9 cellular contexts compared by ENCODE assay signal in the genomic region with DNA sequence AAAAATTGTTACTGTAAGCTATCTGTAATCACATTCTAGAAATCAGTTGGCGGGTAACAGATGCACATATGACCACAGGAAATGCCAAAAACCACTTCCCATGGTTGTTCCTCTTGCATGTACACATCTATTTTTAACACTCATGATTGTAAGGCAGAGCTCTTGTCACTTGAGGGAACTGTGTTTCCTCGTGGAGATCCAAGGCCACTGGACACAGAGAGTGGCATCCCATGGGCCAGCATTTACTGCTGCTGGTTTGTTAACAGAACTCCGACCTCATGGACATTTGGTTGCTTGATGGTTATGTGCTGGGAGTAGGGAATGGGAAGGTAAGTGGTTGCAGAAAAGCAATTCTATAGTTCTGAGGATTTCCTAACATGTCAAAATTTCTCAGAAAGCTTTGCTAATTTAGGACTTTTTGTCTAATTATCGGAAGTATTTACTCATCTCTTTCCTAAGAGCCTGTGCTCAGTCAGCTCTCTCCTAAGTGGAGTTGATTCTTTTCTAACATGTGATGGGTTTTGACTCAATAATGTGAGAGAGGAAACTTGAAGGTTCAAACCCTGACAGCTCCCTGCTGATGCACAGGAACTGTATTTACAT.
DNase-seq lines count a peak whose midpoint lies in the region; ATAC-seq and TF ChIP-seq lines count a peak whose summit lies in the region.
"Had no signal": no experiment of that assay in that cellular context is flagged by ENCODE, and none has a peak within 500 bp of the region (broad histone marks: within the 10 kb centered on the region; RNA-seq: fewer than 3 reads in every experiment).

No MANE protein-coding gene starts in this region.

- no peaks in the 10 kb centered on the region for H3K36me3 ChIP-seq in sigmoid colon

- peaks cover 59% of the 10 kb centered on the region for H3K4me1 Mint-ChIP-seq in CD14-positive monocyte
- H3K4me1 Mint-ChIP-seq in stimulated activated effector memory CD8-positive, alpha-beta T cell treated with anti-CD3 and anti-CD28 coated beads, Interleukin-12 subunit alpha, Interleukin-12 subunit beta, amount 100 ng/mL, for 72 hours: peaks cover 46% of the 10 kb centered on the region
- H3K4me1 Mint-ChIP-seq: nephron had no signal

- H3K27ac Mint-ChIP-seq in CD14-positive monocyte: peak overlapping the region; percentile 94 to 100 (median 99)
- peak overlapping the region; percentile 30 to 58 for H3K27ac Mint-ChIP-seq in activated naive CD4-positive, alpha-beta T cell treated with anti-CD3 and anti-CD28 coated beads, Interleukin-2, amount 50 U/mL, for 72 hours
- peak overlapping the region; percentile 95 for H3K27ac Mint-ChIP-seq in stimulated activated effector memory CD8-positive, alpha-beta T cell treated with anti-CD3 and anti-CD28 coated beads, Interleukin-12 subunit alpha, Interleukin-12 subunit beta, amount 100 ng/mL, for 72 hours
- H3K27ac Mint-ChIP-seq: nephron had no signal

- DNase-seq in CD14-positive monocyte (ENCODE audit: low spot score) (peak; percentile 71), HT1080 (ENCODE audit: low read depth) (peak; percentile 41), NCI-H2081 treated with DMSO at 0.1 percent for 48 hours (lab: John Stamatoyannopoulos, UW) (no peak), left colon (no peak), sigmoid colon (no peak)
- peak in 1 of 2 donors; percentile 22 for DNase-seq in activated naive CD4-positive, alpha-beta T cell treated with anti-CD3 and anti-CD28 coated beads, Interleukin-2, amount 50 U/mL, for 72 hours (ENCODE audit: low spot score in 2 of 2)
- peak; percentile 21 to 84 for DNase-seq in stimulated activated effector memory CD8-positive, alpha-beta T cell treated with anti-CD3 and anti-CD28 coated beads, Interleukin-12 subunit alpha, Interleukin-12 subunit beta, amount 100 ng/mL, for 72 hours (ENCODE audit: low spot score in 2 of 2)

- no peak overlapping the region for H3K4me3 ChIP-seq in sigmoid colon

- H3K9me3 ChIP-seq in sigmoid colon: peaks cover 0 to 2% (median 0%) of the 10 kb centered on the region in 4 donors

- peaks cover 2 to 6% (median 2%) of the 10 kb centered on the region in 3 donors for H3K27me3 Mint-ChIP-seq in CD14-positive monocyte (ENCODE audit: low read depth in 3 of 3)

- ATAC-seq in GM19455 (IDR thresholded peaks at IDR 0.05; ENCODE audit: unreplicated experiment): peak; percentile 60
- ATAC-seq in activated naive CD4-positive, alpha-beta T cell treated with anti-CD3 and anti-CD28 coated beads, Interleukin-2, amount 50 U/mL, for 72 hours: peak; percentile 25 to 66
- ATAC-seq in stimulated activated effector memory CD8-positive, alpha-beta T cell treated with anti-CD3 and anti-CD28 coated beads, Interleukin-12 subunit alpha, Interleukin-12 subunit beta, amount 100 ng/mL, for 72 hours: peak; percentile 72
- no peak for ATAC-seq in left colon

- H3K4me3 Mint-ChIP-seq in CD14-positive monocyte: peak overlapping the region in 1 of 2 donors; percentile 85
- peak overlapping the region; percentile 47 for H3K4me3 Mint-ChIP-seq in stimulated activated effector memory CD8-positive, alpha-beta T cell treated with anti-CD3 and anti-CD28 coated beads, Interleukin-12 subunit alpha, Interleukin-12 subunit beta, amount 100 ng/mL, for 72 hours
- H3K4me3 Mint-ChIP-seq: nephron had no signal

- peaks cover 3 to 5% of the 10 kb centered on the region in 2 donors for H3K36me3 Mint-ChIP-seq in CD14-positive monocyte
- H3K36me3 Mint-ChIP-seq in activated naive CD4-positive, alpha-beta T cell treated with anti-CD3 and anti-CD28 coated beads, Interleukin-2, amount 50 U/mL, for 72 hours: peaks cover 6 to 10% of the 10 kb centered on the region in 2 donors
- H3K36me3 Mint-ChIP-seq in stimulated activated effector memory CD8-positive, alpha-beta T cell treated with anti-CD3 and anti-CD28 coated beads, Interleukin-12 subunit alpha, Interleukin-12 subunit beta, amount 100 ng/mL, for 72 hours: peaks cover 13% of the 10 kb centered on the region

- H3K4me1 ChIP-seq in sigmoid colon: no peaks in the 10 kb centered on the region

- peaks cover 0 to 10% (median 8%) of the 10 kb centered on the region in 7 donors for H3K9me3 Mint-ChIP-seq in CD14-positive monocyte
- peaks cover 6 to 17% of the 10 kb centered on the region in 2 donors for H3K9me3 Mint-ChIP-seq in activated naive CD4-positive, alpha-beta T cell treated with anti-CD3 and anti-CD28 coated beads, Interleukin-2, amount 50 U/mL, for 72 hours
- peaks cover 10% of the 10 kb centered on the region for H3K9me3 Mint-ChIP-seq in stimulated activated effector memory CD8-positive, alpha-beta T cell treated with anti-CD3 and anti-CD28 coated beads, Interleukin-12 subunit alpha, Interleukin-12 subunit beta, amount 100 ng/mL, for 72 hours

- H3K27ac ChIP-seq in sigmoid colon: no peak overlapping the region

- WGBS in sigmoid colon, 2 donors: 39 to 61% methylated on average over 4 of the region's 4 CpGs

- TF ChIP-seq POLR2A in sigmoid colon (IDR thresholded peaks at IDR 0.05): no peak

- no peak for TF ChIP-seq CTCF in CD14-positive monocyte (IDR thresholded peaks at IDR 0.05)
- no peak for TF ChIP-seq CTCF in sigmoid colon (IDR thresholded peaks at IDR 0.05)

- H3K27me3 ChIP-seq in sigmoid colon: no peaks in the 10 kb centered on the region

- TF ChIP-seq EP300 in sigmoid colon (IDR thresholded peaks at IDR 0.05): no peak

- intact Hi-C loops in CD14-positive monocyte (cut with micrococcal nuclease): loop anchor here (2.0 to 5.0 kb wide), 2 partner anchors 48 to 51 kb away; no protein-coding TSS in a partner anchor
- intact Hi-C loops in left colon (cut with DNase I, micrococcal nuclease): no loop called here
- intact Hi-C loops in sigmoid colon (cut with DNase I): no loop called here

Comparison
In these comparisons a context has a peak if more than half of its experiments do, and no peak if none do; other contexts are left out.
1. DNase-seq: peak in CD14-positive monocyte (single experiment), HT1080 (single experiment) and stimulated activated effector memory CD8-positive, alpha-beta T cell treated with anti-CD3 and anti-CD28 coated beads, Interleukin-12 subunit alpha, Interleukin-12 subunit beta, amount 100 ng/mL, for 72 hours (2 of 2); none in NCI-H2081 treated with DMSO at 0.1 percent for 48 hours (single experiment), left colon (0 of 2) and sigmoid colon (single experiment).
2. H3K27ac Mint-ChIP-seq: peak in every context shown above with its lines; median percentile 99 in CD14-positive monocyte; 95 in stimulated activated effector memory CD8-positive, alpha-beta T cell treated with anti-CD3 and anti-CD28 coated beads, Interleukin-12 subunit alpha, Interleukin-12 subunit beta, amount 100 ng/mL, for 72 hours; 44 in activated naive CD4-positive, alpha-beta T cell treated with anti-CD3 and anti-CD28 coated beads, Interleukin-2, amount 50 U/mL, for 72 hours.
3. intact Hi-C loops: an anchor here in CD14-positive monocyte (2.0 to 5.0 kb wide); none called in left colon and sigmoid colon.